In genomic region chr2:159256159-159256558, GRCh38 we compare ENCODE assay signal across 33 cellular contexts. TPM values are rescaled to one million over a fixed set of nuclear protein-coding genes. Genes with fewer than 3 reads are reported as not detected.
DNase-seq lines count a peak whose midpoint lies in the region; ATAC-seq and TF ChIP-seq lines count a peak whose summit lies in the region.
"Had no signal": no experiment of that assay in that cellular context is flagged by ENCODE, and none has a peak within 500 bp of the region (broad histone marks: within the 10 kb centered on the region; RNA-seq: fewer than 3 reads in every experiment).

No MANE protein-coding gene starts in this region.

- H3K4me3 ChIP-seq in ACC112 (ENCODE audit: low read depth, low read length), result no peak overlapping the region
- no peak overlapping the region for H3K4me3 ChIP-seq in fibroblast of pulmonary artery (replicated peaks; ENCODE audit: low read depth, low read length)
- H3K4me3 ChIP-seq: BLaER1 treated with 17β-estradiol and CSF1 and Interleukin-3, amounts not matched to agents 10 nM and 100 nM; esophagus squamous epithelium; GM12878; GM23338; heart left ventricle; lung; MG63; mucosa of descending colon; pancreas; stomach; tibial nerve had no signal

- ATAC-seq in GM18868 (IDR thresholded peaks at IDR 0.05; ENCODE audit: unreplicated experiment), result no peak
- ATAC-seq: activated CD8-positive, alpha-beta memory T cell treated with anti-CD3 and anti-CD28 coated beads, Interleukin-2, amount 10 ng/mL, durations not matched to agents 7 days and 5 days; GM12878; GM23338; heart left ventricle; mucosa of descending colon; pancreas had no signal

- DNase-seq in ELR (ENCODE audit: low read depth) (peak; percentile 49), amniotic stem cell (lab: John Stamatoyannopoulos, UW) (peak; percentile 21), fibroblast of pulmonary artery (ENCODE audit: low read depth) (peak; percentile 41), superior temporal gyrus (ENCODE audit: extremely low spot score) (no peak), NCI-H526 treated with DMSO at 0.1 percent for 48 hours (lab: John Stamatoyannopoulos, UW) (no peak), CD14-positive monocyte (ENCODE audit: low spot score) (no peak)
- DNase-seq: 8988T; activated B cell treated with CpG ODN at 0.5 μM for 24 hours; activated CD8-positive, alpha-beta memory T cell treated with anti-CD3 and anti-CD28 coated beads, Interleukin-2, amount 10 ng/mL, durations not matched to agents 7 days and 5 days; activated T-cell treated with anti-CD3 and anti-CD28 coated beads, Interleukin-2, amount 50 U/mL, for 48 hours; central memory CD4-positive, alpha-beta T cell; dermis blood vessel endothelial cell; DMS79 treated with DMSO at 0.1 percent for 48 hours; esophagus squamous epithelium; heart left ventricle; MG63; mucosa of descending colon; NCI-H1105 treated with DMSO at 0.1 percent for 48 hours; NCI-H1930; nephron progenitor cell; pancreas; retina; small intestine; stimulated activated CD4-positive, alpha-beta T cell treated with anti-CD3 and anti-CD28 coated beads, Interleukin-1b, Interleukin-23, amount 100 ng/mL, for 48 hours; stimulated activated CD8-positive, alpha-beta memory T cell treated with anti-CD3 and anti-CD28 coated beads, Interleukin-4, amount 100 ng/mL, for 48 hours; stomach had no signal

- no peak for TF ChIP-seq CTCF in fibroblast of pulmonary artery (IDR thresholded peaks at IDR 0.05; ENCODE audit: low read length, missing control alignments)
- no peak for TF ChIP-seq CTCF in CD14-positive monocyte (IDR thresholded peaks at IDR 0.05)

- no peak overlapping the region for H2AFZ ChIP-seq in ACC112 (ENCODE audit: low read length, unreplicated experiment)
- H2AFZ ChIP-seq: GM23338 had no signal

- peak overlapping the region; percentile 3; the same call in 1 of the 2 replicates for H3K27ac ChIP-seq in ACC112 (ENCODE audit: low read depth, low read length)
- H3K27ac ChIP-seq: BLaER1 treated with 17β-estradiol and CSF1 and Interleukin-3, amounts not matched to agents 10 nM and 100 nM; esophagus squamous epithelium; pancreas; tibial nerve had no signal

- peaks cover 6% of the 10 kb centered on the region for H3K4me1 Mint-ChIP-seq in CD14-positive monocyte
- H3K4me1 Mint-ChIP-seq: activated B cell treated with CpG ODN at 0.5 μM for 24 hours; activated CD8-positive, alpha-beta memory T cell treated with anti-CD3 and anti-CD28 coated beads, Interleukin-2, amount 10 ng/mL, durations not matched to agents 7 days and 5 days; GM23338; nephron progenitor cell had no signal

- no peaks in the 10 kb centered on the region for H3K27me3 Mint-ChIP-seq in CD14-positive monocyte (ENCODE audit: low read depth in 3 of 3)
- H3K27me3 Mint-ChIP-seq: activated B cell treated with CpG ODN at 0.5 μM for 24 hours; activated CD8-positive, alpha-beta memory T cell treated with anti-CD3 and anti-CD28 coated beads, Interleukin-2, amount 10 ng/mL, durations not matched to agents 7 days and 5 days had no signal

- H3K27me3 ChIP-seq in ACC112 (ENCODE audit: insufficient read depth, low read length), result no peaks in the 10 kb centered on the region
- H3K27me3 ChIP-seq: BLaER1 treated with 17β-estradiol and CSF1 and Interleukin-3, amounts not matched to agents 10 nM and 100 nM; esophagus squamous epithelium; heart left ventricle; MG63; pancreas; stomach; tibial nerve had no signal

- intact Hi-C loops in CD14-positive monocyte (cut with micrococcal nuclease), result no loop called here

- no peaks in the 10 kb centered on the region; the same call in none of the 2 replicates for H3K36me3 ChIP-seq in ACC112 (ENCODE audit: insufficient read depth, low read length)

- H3K4me3 Mint-ChIP-seq in CD14-positive monocyte, result no peak overlapping the region
- H3K4me3 Mint-ChIP-seq: activated B cell treated with CpG ODN at 0.5 μM for 24 hours; activated CD8-positive, alpha-beta memory T cell treated with anti-CD3 and anti-CD28 coated beads, Interleukin-2, amount 10 ng/mL, durations not matched to agents 7 days and 5 days; GM23338; nephron progenitor cell had no signal

- H3K79me2 ChIP-seq in ACC112 (ENCODE audit: control insufficient read depth, insufficient read depth, low read length, unreplicated experiment), result no peaks in the 10 kb centered on the region

- peaks cover 24% of the 10 kb centered on the region for H3K4me1 ChIP-seq in ACC112 (ENCODE audit: control insufficient read depth, insufficient read depth, low read length, unreplicated experiment)
- H3K4me1 ChIP-seq: esophagus squamous epithelium, pancreas, stomach, tibial nerve had no signal

- no peak overlapping the region for H3K27ac Mint-ChIP-seq in CD14-positive monocyte
- H3K27ac Mint-ChIP-seq: activated B cell treated with CpG ODN at 0.5 μM for 24 hours; activated CD8-positive, alpha-beta memory T cell treated with anti-CD3 and anti-CD28 coated beads, Interleukin-2, amount 10 ng/mL, durations not matched to agents 7 days and 5 days; GM23338; nephron progenitor cell had no signal

- H3K9me3 Mint-ChIP-seq in CD14-positive monocyte, result peaks cover 0 to 2% (median 0%) of the 10 kb centered on the region in 7 donors
- H3K9me3 Mint-ChIP-seq: activated B cell treated with CpG ODN at 0.5 μM for 24 hours, GM23338, nephron progenitor cell had no signal

- peaks cover 35 to 40% of the 10 kb centered on the region in 2 donors for H3K36me3 Mint-ChIP-seq in CD14-positive monocyte

RNA-seq across cellular contexts. Expression of gene WDSUB1, which starts 30.3 kb away (rescaled TPM):
- polyA plus RNA-seq in CD14-positive monocyte, result 10 to 100 TPM; 10.1 to 17.8 TPM

Comparison
In these comparisons a context has a peak if more than half of its experiments do, and no peak if none do; other contexts are left out.
1. DNase-seq: peak in ELR (single experiment), amniotic stem cell (single experiment) and fibroblast of pulmonary artery (single experiment); none in superior temporal gyrus (single experiment), NCI-H526 treated with DMSO at 0.1 percent for 48 hours (single experiment) and CD14-positive monocyte (single experiment).